In the genomic region with DNA sequence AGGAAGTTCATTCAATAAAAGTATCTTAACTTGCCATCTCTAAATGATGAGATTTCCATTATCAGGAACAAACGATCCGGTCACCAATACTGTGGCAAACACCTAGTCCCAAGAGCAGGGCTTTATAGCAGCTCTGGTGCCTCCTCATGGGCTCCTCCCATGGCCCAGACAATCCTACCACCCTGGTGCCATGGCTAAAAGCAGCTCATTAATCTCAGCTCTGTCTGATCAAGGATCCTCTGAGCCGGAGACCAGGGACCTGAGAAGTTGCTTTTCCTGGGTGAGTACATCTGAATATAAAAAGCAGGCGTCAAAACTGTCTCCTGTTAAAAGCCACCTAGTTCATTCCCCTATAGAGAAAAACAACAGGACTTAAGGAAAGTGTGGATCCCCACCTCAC, we compare ENCODE assay signal across 17 cellular contexts.
"Had no signal": no experiment of that assay in that cellular context is flagged by ENCODE, and none has a peak within 500 bp of the region (broad histone marks: within the 10 kb centered on the region; RNA-seq: fewer than 3 reads in every experiment).

No MANE protein-coding gene starts in this region.

- H3K36me3 ChIP-seq: spleen, upper lobe of right lung had no signal

- ATAC-seq: activated CD8-positive, alpha-beta T cell treated with anti-CD3 and anti-CD28 coated beads, Interleukin-2, amount 10 ng/mL, durations not matched to agents 7 days and 5 days; body of pancreas; esophagus mucosa; mucosa of descending colon; upper lobe of right lung had no signal

- H3K27me3 ChIP-seq: body of pancreas, spleen, upper lobe of right lung had no signal

- H3K9me3 ChIP-seq: body of pancreas, mucosa of descending colon, spleen, upper lobe of right lung had no signal

- H3K4me3 ChIP-seq: body of pancreas, mucosa of descending colon, spleen, upper lobe of right lung had no signal

- DNase-seq: activated CD4-positive, alpha-beta T cell treated with anti-CD3 and anti-CD28 coated beads, Interleukin-2, amount 10 ng/mL, durations not matched to agents 7 days and 5 days; activated CD4-positive, CD25-positive, alpha-beta regulatory T cell treated with anti-CD3 and anti-CD28 coated beads, Interleukin-2, amount 50 U/mL, for 72 hours; activated CD8-positive, alpha-beta T cell treated with anti-CD3 and anti-CD28 coated beads, Interleukin-2, amount 10 ng/mL, durations not matched to agents 7 days and 5 days; activated gamma-delta T cell treated with Interleukin-2 at 50 U/mL for 16 hours; body of pancreas; caudate nucleus; effector CD8-positive, alpha-beta T cell; hippocampal formation; mucosa of descending colon; occipital lobe; posterior cingulate gyrus; spleen; stimulated activated CD4-positive, alpha-beta T cell treated with anti-CD3 and anti-CD28 coated beads, Interleukin-4, amount 100 ng/mL, for 1 hour; stimulated activated naive CD4-positive, alpha-beta T cell treated with Interleukin-2 at 50 U/mL for 16 hours; upper lobe of right lung had no signal

- H3K27ac ChIP-seq: body of pancreas, spleen, upper lobe of right lung, VCaP had no signal
